9 cellular contexts compared by ENCODE assay signal in the genomic region with DNA sequence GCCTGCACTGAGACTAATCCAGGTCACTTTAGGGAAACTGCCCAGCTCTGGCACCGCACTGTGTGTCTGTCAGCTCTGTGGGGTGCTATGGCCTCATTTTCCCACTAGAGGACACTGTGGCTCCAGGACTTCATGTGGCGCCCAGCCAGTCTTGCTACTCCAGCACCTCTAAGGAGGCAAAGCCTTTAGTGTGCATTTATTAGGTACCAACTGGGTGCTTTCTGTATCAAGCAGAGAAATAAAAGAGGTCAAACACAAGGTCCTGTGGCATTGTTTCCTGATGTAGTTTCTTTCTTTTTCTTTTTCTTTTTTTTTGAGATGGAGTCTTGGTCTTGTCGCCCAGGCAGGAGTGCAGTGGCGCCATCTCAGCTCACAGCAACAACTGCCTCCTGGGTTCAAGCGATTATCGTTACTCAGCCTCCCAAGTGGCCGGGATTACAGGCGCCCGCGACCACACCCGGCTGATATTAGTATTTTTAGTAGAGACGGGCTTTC. TPM values are rescaled to one million over a fixed set of nuclear protein-coding genes. Genes with fewer than 3 reads are reported as not detected.
A peak's percentile ranks its signal among the peaks of the same experiment; 100 is the strongest.
DNase-seq lines count a peak whose midpoint lies in the region; ATAC-seq and TF ChIP-seq lines count a peak whose summit lies in the region.
"Had no signal": no experiment of that assay in that cellular context is flagged by ENCODE, and none has a peak within 500 bp of the region (broad histone marks: within the 10 kb centered on the region; RNA-seq: fewer than 3 reads in every experiment).

No MANE protein-coding gene starts in this region.

- no peaks in the 10 kb centered on the region for H3K9me3 Mint-ChIP-seq in activated T-cell treated with anti-CD3 and anti-CD28 coated beads, Interleukin-2, amount 50 U/mL, for 72 hours
- no peaks in the 10 kb centered on the region for H3K9me3 Mint-ChIP-seq in neural progenitor cell

- peak; percentile 88 to 91 for ATAC-seq in activated T-cell treated with anti-CD3 and anti-CD28 coated beads, Interleukin-2, amount 50 U/mL, for 72 hours (replicated peaks in 1 of 2)
- no peak for ATAC-seq in GM21447 (IDR thresholded peaks at IDR 0.05; ENCODE audit: unreplicated experiment)

- H3K27me3 ChIP-seq in neural progenitor cell: no peaks in the 10 kb centered on the region

- TF ChIP-seq EP300 in Ishikawa (IDR thresholded peaks at IDR 0.05; ENCODE audit: borderline replicate concordance): no peak

- no peak overlapping the region for H3K4me2 ChIP-seq in neural progenitor cell

- no peaks in the 10 kb centered on the region for H3F3A ChIP-seq in neural progenitor cell (ENCODE audit: low read depth)

- peaks cover 5% of the 10 kb centered on the region for H3K27me3 Mint-ChIP-seq in activated T-cell treated with anti-CD3 and anti-CD28 coated beads, Interleukin-2, amount 50 U/mL, for 72 hours (ENCODE audit: low read depth)
- peaks cover 5% of the 10 kb centered on the region for H3K27me3 Mint-ChIP-seq in neural progenitor cell (ENCODE audit: insufficient read depth, low read depth)
- H3K27me3 Mint-ChIP-seq: activated naive CD8-positive, alpha-beta T cell had no signal

- DNase-seq in DMS79 treated with DMSO at 0.1 percent for 48 hours (lab: John Stamatoyannopoulos, UW) (peak; percentile 69), RKO (ENCODE audit: low spot score) (peak; percentile 78), fibroblast of pulmonary artery (ENCODE audit: low read depth) (peak; percentile 80), neural progenitor cell (ENCODE audit: low spot score) (peak; percentile 90), substantia nigra (lab: John Stamatoyannopoulos, UW) (peak in 41 of 49 donors; percentile 8 to 86 (median 69))
- DNase-seq in activated T-cell treated with anti-CD3 and anti-CD28 coated beads, Interleukin-2, amount 50 U/mL, for 72 hours: peak; percentile 74 to 75

- H3K36me3 ChIP-seq in neural progenitor cell: no peaks in the 10 kb centered on the region

- H3K9ac ChIP-seq in neural progenitor cell: no peak overlapping the region

- H3K4me3 ChIP-seq in fibroblast of pulmonary artery (replicated peaks; ENCODE audit: low read depth, low read length): no peak overlapping the region
- no peak overlapping the region for H3K4me3 ChIP-seq in neural progenitor cell

- no peak overlapping the region for H3K4me3 Mint-ChIP-seq in activated T-cell treated with anti-CD3 and anti-CD28 coated beads, Interleukin-2, amount 50 U/mL, for 72 hours
- H3K4me3 Mint-ChIP-seq in neural progenitor cell: no peak overlapping the region
- H3K4me3 Mint-ChIP-seq: activated naive CD8-positive, alpha-beta T cell had no signal

- no peaks in the 10 kb centered on the region for H4K20me1 ChIP-seq in neural progenitor cell (ENCODE audit: low read depth)

- H3K36me3 Mint-ChIP-seq in activated T-cell treated with anti-CD3 and anti-CD28 coated beads, Interleukin-2, amount 50 U/mL, for 72 hours (ENCODE audit: insufficient read depth in 2 of 2): no peaks in the 10 kb centered on the region
- no peaks in the 10 kb centered on the region for H3K36me3 Mint-ChIP-seq in neural progenitor cell
- H3K36me3 Mint-ChIP-seq: activated naive CD8-positive, alpha-beta T cell had no signal

- H3K4me1 Mint-ChIP-seq in activated T-cell treated with anti-CD3 and anti-CD28 coated beads, Interleukin-2, amount 50 U/mL, for 72 hours (ENCODE audit: low read depth): no peaks in the 10 kb centered on the region
- peaks cover 20% of the 10 kb centered on the region for H3K4me1 Mint-ChIP-seq in neural progenitor cell

- TF ChIP-seq RAD21 in Ishikawa (IDR thresholded peaks at IDR 0.05; ENCODE audit: low read depth): peak; percentile 99

- H3K27ac ChIP-seq in neural progenitor cell (no peak overlapping the region), substantia nigra (ENCODE audit: low read depth, low read length, poor library complexity, severe bottlenecking) (no peak overlapping the region)

- H3K9me3 ChIP-seq in neural progenitor cell (ENCODE audit: low read depth): no peaks in the 10 kb centered on the region

- H3K27ac Mint-ChIP-seq in activated T-cell treated with anti-CD3 and anti-CD28 coated beads, Interleukin-2, amount 50 U/mL, for 72 hours: no peak overlapping the region
- no peak overlapping the region for H3K27ac Mint-ChIP-seq in neural progenitor cell
- H3K27ac Mint-ChIP-seq: activated naive CD8-positive, alpha-beta T cell had no signal

- no peak overlapping the region for H2AFZ ChIP-seq in neural progenitor cell (replicated peaks)

- H3K79me2 ChIP-seq in neural progenitor cell (ENCODE audit: low read depth): no peaks in the 10 kb centered on the region

- TF ChIP-seq CTCF in fibroblast of pulmonary artery (IDR thresholded peaks at IDR 0.05; ENCODE audit: low read length, missing control alignments) (peak; percentile 100), neural progenitor cell (IDR thresholded peaks at IDR 0.05) (peak; percentile 97)

- no peaks in the 10 kb centered on the region for H3K4me1 ChIP-seq in neural progenitor cell

TF ChIP-seq in Ishikawa, 13 proteins besides CTCF, POLR2A, EP300 and RAD21:
- TF ChIP-seq CREB1 (IDR thresholded peaks at IDR 0.05; ENCODE audit: low read depth) (no peak), EGR1 (IDR thresholded peaks at IDR 0.05) (no peak), FOXM1 (IDR thresholded peaks at IDR 0.05; ENCODE audit: borderline replicate concordance, low read depth) (no peak), ZBTB7A (IDR thresholded peaks at IDR 0.05; ENCODE audit: low read depth) (no peak)
- TF ChIP-seq, protein P1, sequence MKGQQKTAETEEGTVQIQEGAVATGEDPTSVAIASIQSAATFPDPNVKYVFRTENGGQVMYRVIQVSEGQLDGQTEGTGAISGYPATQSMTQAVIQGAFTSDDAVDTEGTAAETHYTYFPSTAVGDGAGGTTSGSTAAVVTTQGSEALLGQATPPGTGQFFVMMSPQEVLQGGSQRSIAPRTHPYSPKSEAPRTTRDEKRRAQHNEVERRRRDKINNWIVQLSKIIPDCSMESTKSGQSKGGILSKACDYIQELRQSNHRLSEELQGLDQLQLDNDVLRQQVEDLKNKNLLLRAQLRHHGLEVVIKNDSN (IDR thresholded peaks at IDR 0.05): no peak; the same call in 1 of the 2 replicates

RNA-seq across cellular contexts. Expression of gene RHBDL3, which starts 12.5 kb away (rescaled TPM):
- total RNA-seq in activated T-cell treated with anti-CD3 and anti-CD28 coated beads, Interleukin-2, amount 50 U/mL, for 72 hours: under 1 TPM in 1 of 2 donors, not detected in 1; 0.21 TPM
- 2.5 and 3.7 TPM in 2 replicates for total RNA-seq in neural progenitor cell (ENCODE audit: low replicate concordance)
